In genomic region chr17:76700627-76701470, GRCh38 we compare ENCODE assay signal across 8 cellular contexts. TPM values are rescaled to one million over a fixed set of nuclear protein-coding genes. Genes with fewer than 3 reads are reported as not detected.
DNase-seq lines count a peak whose midpoint lies in the region; ATAC-seq and TF ChIP-seq lines count a peak whose summit lies in the region.

No MANE protein-coding gene starts in this region.

- no peak for TF ChIP-seq POLR2A in body of pancreas (IDR thresholded peaks at IDR 0.05)

- H3K79me2 ChIP-seq in Karpas-422 (ENCODE audit: low read length): no peaks in the 10 kb centered on the region

- CTCF ChIA-PET in Calu3 (lab: Charles Lee): interaction anchor here (0.6 kb wide), 1 partner anchor 238 kb away, joined by 7 read pairs; no protein-coding TSS in a partner anchor

- no peak overlapping the region for H2AFZ ChIP-seq in Karpas-422 (ENCODE audit: low read length)

- no peaks in the 10 kb centered on the region for H3K36me3 ChIP-seq in body of pancreas (replicated peaks in 1 of 2; ENCODE audit: insufficient read depth in 1 of 2, low read depth in 2 of 2)
- no peaks in the 10 kb centered on the region for H3K36me3 ChIP-seq in subcutaneous abdominal adipose tissue (ENCODE audit: control insufficient read depth in 5 of 5, insufficient read depth in 5 of 5, low read length in 5 of 5)
- H3K36me3 ChIP-seq in Karpas-422 (ENCODE audit: insufficient read depth, low read length): no peaks in the 10 kb centered on the region

- ATAC-seq in body of pancreas (peak; percentile 49), GM19397 (IDR thresholded peaks at IDR 0.05; ENCODE audit: unreplicated experiment) (no peak)

- intact Hi-C loops in body of pancreas (cut with DNase I) (no loop called here), Calu3 (cut with micrococcal nuclease; ENCODE audit: unreplicated experiment) (no loop called here)

- no peaks in the 10 kb centered on the region for H3K9me3 ChIP-seq in body of pancreas
- no peaks in the 10 kb centered on the region for H3K9me3 ChIP-seq in subcutaneous abdominal adipose tissue (ENCODE audit: control insufficient read depth in 5 of 5, low read length in 5 of 5)
- no peaks in the 10 kb centered on the region for H3K9me3 ChIP-seq in Karpas-422 (ENCODE audit: low read length)

- H3K4me2 ChIP-seq in Karpas-422 (ENCODE audit: low read depth, low read length, poor library complexity, severe bottlenecking): no peak overlapping the region

- H3K27me3 ChIP-seq in body of pancreas (no peaks in the 10 kb centered on the region), subcutaneous abdominal adipose tissue (ENCODE audit: control insufficient read depth in 5 of 5, insufficient read depth in 4 of 5, low read length in 5 of 5) (no peaks in the 10 kb centered on the region), Karpas-422 (ENCODE audit: low read length) (no peaks in the 10 kb centered on the region)

- H3K9me2 ChIP-seq in Karpas-422 (replicated peaks; ENCODE audit: insufficient read depth, low read length): no peaks in the 10 kb centered on the region

- no TSS peak for BruUV-seq in Calu3 (replicated peaks; lab: Mats Ljungman, UMichigan)

- 65 to 77% methylated on average over 31 to 32 of the region's 32 CpGs for WGBS in body of pancreas, 2 donors

- H3K9ac ChIP-seq in subcutaneous abdominal adipose tissue (ENCODE audit: low read length in 5 of 5): peak overlapping the region in 1 of 5 donors; percentile 20
- no peak overlapping the region for H3K9ac ChIP-seq in Karpas-422 (ENCODE audit: low read length)

- H3K4me3 ChIP-seq in body of pancreas (no peak overlapping the region), subcutaneous abdominal adipose tissue (ENCODE audit: low read depth in 1 of 5, low read length in 5 of 5) (peak overlapping the region in 4 of 5 donors; percentile 3 to 51 (median 46)), Karpas-422 (ENCODE audit: low read length) (no peak overlapping the region)

- DNase-seq in NCI-H2107 treated with DMSO at 0.1 percent for 48 hours (lab: John Stamatoyannopoulos, UW; ENCODE audit: unreplicated experiment): peak; percentile 95
- no peak for DNase-seq in NCI-H2107 (lab: John Stamatoyannopoulos, UW)
- DNase-seq in body of pancreas: peak in 2 of 4 donors; percentile 29 to 42
- peak; percentile 92 for DNase-seq in left kidney (ENCODE audit: low read depth, low spot score)
- no peak for DNase-seq in Karpas-422
- no peak for DNase-seq in Calu3

- TF ChIP-seq CTCF in body of pancreas (IDR thresholded peaks at IDR 0.05): no peak
- no peak for TF ChIP-seq CTCF in Calu3 (IDR thresholded peaks at IDR 0.05; ENCODE audit: unreplicated experiment)

- H3K27ac Mint-ChIP-seq in Calu3 (ENCODE audit: unreplicated experiment): no peak overlapping the region

- no peaks in the 10 kb centered on the region for H3K36me3 Mint-ChIP-seq in Calu3 (ENCODE audit: insufficient read depth, unreplicated experiment)

- peaks cover 16% of the 10 kb centered on the region for H3K27me3 Mint-ChIP-seq in Calu3 (ENCODE audit: unreplicated experiment)

- H3K4me1 Mint-ChIP-seq in Calu3 (ENCODE audit: low read depth, unreplicated experiment): peaks cover under 1% of the 10 kb centered on the region

- peak overlapping the region in 3 of 4 donors; percentile 30 to 67 (median 55) for H3K27ac ChIP-seq in body of pancreas
- peak overlapping the region; percentile 54 for H3K27ac ChIP-seq in subcutaneous abdominal adipose tissue (ENCODE audit: low read depth, low read length)
- H3K27ac ChIP-seq in Karpas-422 (ENCODE audit: low read length): no peak overlapping the region

- no peaks in the 10 kb centered on the region for H4K20me1 ChIP-seq in Karpas-422 (ENCODE audit: insufficient read depth, low read depth, low read length)

- H3K4me3 Mint-ChIP-seq in Calu3 (ENCODE audit: low read depth, unreplicated experiment): no peak overlapping the region

- no peaks in the 10 kb centered on the region for H3K9me3 Mint-ChIP-seq in Calu3 (ENCODE audit: low read depth, unreplicated experiment)

- H3K4me1 ChIP-seq in body of pancreas (peaks cover 19% of the 10 kb centered on the region), subcutaneous abdominal adipose tissue (ENCODE audit: control insufficient read depth in 5 of 5, insufficient read depth in 5 of 5, low read length in 5 of 5) (peaks cover 9 to 61% (median 54%) of the 10 kb centered on the region in 5 donors), Karpas-422 (ENCODE audit: low read length) (peaks cover 4% of the 10 kb centered on the region; the same call in 1 of the 2 replicates)

RNA-seq across cellular contexts. Expression of gene MXRA7, which starts 9.9 kb away (rescaled TPM):
- total RNA-seq in body of pancreas: 10 to 100 TPM; 71.9 to 87.4 TPM
- total RNA-seq in Karpas-422 (2014; rRNA removed; shearing (Covaris generic); ENCODE audit: low replicate concordance): 0.45 TPM in 1 of 2 replicates, not detected in the other
- 6.5 and 9.9 TPM in 2 replicates for total RNA-seq in Calu3 (2022)

RNA-seq across cellular contexts. Expression of gene JMJD6, which starts 25.6 kb away (rescaled TPM):
- total RNA-seq in body of pancreas: 10 to 100 TPM; 15.2 to 20.0 TPM
- 16.2 and 20.5 TPM in 2 replicates for total RNA-seq in Karpas-422 (2014; rRNA removed; shearing (Covaris generic); ENCODE audit: low replicate concordance)
- 60.8 and 62.1 TPM in 2 replicates for total RNA-seq in Calu3 (2022)

RNA-seq across cellular contexts. Expression of gene METTL23, which starts 25.8 kb away (rescaled TPM):
- 10 to 100 TPM; 25.9 to 44.2 TPM for total RNA-seq in body of pancreas
- 43.4 and 72.4 TPM in 2 replicates for total RNA-seq in Karpas-422 (2014; rRNA removed; shearing (Covaris generic); ENCODE audit: low replicate concordance)
- 56.1 and 58.1 TPM in 2 replicates for total RNA-seq in Calu3 (2022)

RNA-seq across cellular contexts. Expression of gene SRSF2, which starts 36.3 kb away (rescaled TPM):
- total RNA-seq in body of pancreas (100 to 1,000 TPM; 258 to 301 TPM), Calu3 (2022) (238 and 241 TPM in 2 replicates)
- 328 and 459 TPM in 2 replicates for total RNA-seq in Karpas-422 (2014; rRNA removed; shearing (Covaris generic); ENCODE audit: low replicate concordance)

RNA-seq across cellular contexts. Expression of gene MFSD11, which starts 37.1 kb away (rescaled TPM):
- 10 to 100 TPM in 1 of 2 donors, 1 to 10 TPM in 1; 7.6 to 16.6 TPM for total RNA-seq in body of pancreas
- 19.1 and 34.3 TPM in 2 replicates for total RNA-seq in Karpas-422 (2014; rRNA removed; shearing (Covaris generic); ENCODE audit: low replicate concordance)
- 21.4 and 23.9 TPM in 2 replicates for total RNA-seq in Calu3 (2022)

Comparison
In these comparisons a context has a peak if more than half of its experiments do, and no peak if none do; other contexts are left out.
1. DNase-seq: peak in NCI-H2107 treated with DMSO at 0.1 percent for 48 hours (single experiment) and left kidney (single experiment); none in NCI-H2107 (single experiment), Karpas-422 (single experiment) and Calu3 (single experiment).
2. H3K4me3 ChIP-seq: peak in subcutaneous abdominal adipose tissue (4 of 5); none in body of pancreas (0 of 2) and Karpas-422 (single experiment).